In genomic region chr2:52976132-52976949, GRCh38 we compare ENCODE assay signal across 9 cellular contexts.
DNase-seq lines count a peak whose midpoint lies in the region; ATAC-seq and TF ChIP-seq lines count a peak whose summit lies in the region.
"Had no signal": no experiment of that assay in that cellular context is flagged by ENCODE, and none has a peak within 500 bp of the region (broad histone marks: within the 10 kb centered on the region; RNA-seq: fewer than 3 reads in every experiment).

No MANE protein-coding gene starts in this region.

- H3K9me3 ChIP-seq in RWPE2 (ENCODE audit: severe bottlenecking) (no peaks in the 10 kb centered on the region), iPS DF 6.9 (ENCODE audit: control insufficient read depth, insufficient read depth, low read length) (no peaks in the 10 kb centered on the region), right cardiac atrium (ENCODE audit: control insufficient read depth, low read length) (no peaks in the 10 kb centered on the region)
- H3K9me3 ChIP-seq: neutrophil had no signal

- H3K4me3 ChIP-seq in RWPE2 (ENCODE audit: severe bottlenecking) (no peak overlapping the region), iPS DF 6.9 (ENCODE audit: low read length) (no peak overlapping the region), right cardiac atrium (ENCODE audit: low read length) (no peak overlapping the region)

- no peaks in the 10 kb centered on the region for H3K9me3 Mint-ChIP-seq in Calu3 (ENCODE audit: low read depth, unreplicated experiment)

- TF ChIP-seq CTCF in Calu3 (IDR thresholded peaks at IDR 0.05; ENCODE audit: unreplicated experiment) (peak; percentile 43), RWPE2 (IDR thresholded peaks at IDR 0.05; ENCODE audit: poor library complexity, severe bottlenecking) (peak; percentile 89)

- ATAC-seq in HG02610 (IDR thresholded peaks at IDR 0.05; ENCODE audit: unreplicated experiment) (peak; percentile 58), RWPE2 (ENCODE audit: low read depth) (peak; percentile 87), right cardiac atrium (no peak)

- H3K4me1 ChIP-seq in RWPE2 (ENCODE audit: insufficient read depth, poor library complexity, severe bottlenecking) (no peaks in the 10 kb centered on the region), iPS DF 6.9 (ENCODE audit: control insufficient read depth, insufficient read depth, low read length) (no peaks in the 10 kb centered on the region), right cardiac atrium (ENCODE audit: control insufficient read depth, insufficient read depth, low read length) (no peaks in the 10 kb centered on the region)

- no peak overlapping the region for H3K27ac ChIP-seq in RWPE2 (ENCODE audit: poor library complexity, severe bottlenecking)
- no peak overlapping the region for H3K27ac ChIP-seq in iPS DF 6.9 (ENCODE audit: low read length)
- H3K27ac ChIP-seq in right cardiac atrium (ENCODE audit: low read length), result no peak overlapping the region
- H3K27ac ChIP-seq: neutrophil had no signal

- H3K4me1 Mint-ChIP-seq in Calu3 (ENCODE audit: low read depth, unreplicated experiment), result no peaks in the 10 kb centered on the region

- H3K36me3 ChIP-seq in RWPE2 (ENCODE audit: low read depth), result no peaks in the 10 kb centered on the region
- no peaks in the 10 kb centered on the region for H3K36me3 ChIP-seq in iPS DF 6.9 (ENCODE audit: control insufficient read depth, insufficient read depth, low read length)
- H3K36me3 ChIP-seq: neutrophil had no signal

- H3K27ac Mint-ChIP-seq in Calu3 (ENCODE audit: unreplicated experiment), result no peak overlapping the region

- no peaks in the 10 kb centered on the region for H3K36me3 Mint-ChIP-seq in Calu3 (ENCODE audit: insufficient read depth, unreplicated experiment)

- H3K27me3 ChIP-seq in RWPE2 (ENCODE audit: insufficient read depth, poor library complexity, severe bottlenecking) (no peaks in the 10 kb centered on the region), iPS DF 6.9 (ENCODE audit: control insufficient read depth, insufficient read depth, low read length) (no peaks in the 10 kb centered on the region), right cardiac atrium (ENCODE audit: control insufficient read depth, insufficient read depth) (no peaks in the 10 kb centered on the region)
- H3K27me3 ChIP-seq: neutrophil had no signal

- H3K4me3 Mint-ChIP-seq in Calu3 (ENCODE audit: low read depth, unreplicated experiment), result no peak overlapping the region

- no TSS peak for BruUV-seq in Calu3 (replicated peaks; lab: Mats Ljungman, UMichigan)

- CTCF ChIA-PET in Calu3 (lab: Charles Lee), result interaction anchor here (0.7 to 1.2 kb wide), 2 partner anchors 93 to 166 kb away, joined by 3 to 13 read pairs; no protein-coding TSS in a partner anchor

- H3K27me3 Mint-ChIP-seq in Calu3 (ENCODE audit: unreplicated experiment), result no peaks in the 10 kb centered on the region

- no CpG with 5 or more reads among the region's 2 CpGs for WGBS in iPS DF 6.9 (ENCODE audit: insufficient coverage, insufficient read length)
- WGBS in right cardiac atrium, result 58% methylated on average over 2 of the region's 2 CpGs

- peak; percentile 55 for DNase-seq in Calu3
- DNase-seq in RWPE2 (ENCODE audit: low spot score), result no peak
- DNase-seq in iPS DF 6.9 (ENCODE audit: low read depth, low spot score), result peak; percentile 16
- no peak for DNase-seq in NCI-H1092 (lab: John Stamatoyannopoulos, UW)
- DNase-seq in COLO668 (lab: John Stamatoyannopoulos, UW; ENCODE audit: unreplicated experiment), result no peak
- DNase-seq in GF-D8 (lab: John Stamatoyannopoulos, UW), result no peak
- DNase-seq in right cardiac atrium, result no peak

- intact Hi-C loops in Calu3 (cut with micrococcal nuclease; ENCODE audit: unreplicated experiment) (loop anchor here (1.0 to 2.0 kb wide), 3 partner anchors 40 to 226 kb away; no protein-coding TSS in a partner anchor), right cardiac atrium (cut with DNase I) (no loop called here)

Comparison
In these comparisons a context has a peak if more than half of its experiments do, and no peak if none do; other contexts are left out.
1. DNase-seq: peak in Calu3 (single experiment) and iPS DF 6.9 (single experiment); none in RWPE2 (single experiment), NCI-H1092 (single experiment), COLO668 (single experiment), GF-D8 (single experiment) and right cardiac atrium (0 of 3).
2. ATAC-seq: peak in HG02610 (single experiment) and RWPE2 (single experiment); none in right cardiac atrium (0 of 2).